In genomic region chr5:140570058-140570457, GRCh38 we compare ENCODE assay signal across 14 cellular contexts. TPM values are rescaled to one million over a fixed set of nuclear protein-coding genes. Genes with fewer than 3 reads are reported as not detected.
DNase-seq lines count a peak whose midpoint lies in the region; ATAC-seq, FAIRE-seq and TF ChIP-seq lines count a peak whose summit lies in the region.
"Had no signal": no experiment of that assay in that cellular context is flagged by ENCODE, and none has a peak within 500 bp of the region (broad histone marks: within the 10 kb centered on the region; RNA-seq: fewer than 3 reads in every experiment).

No MANE protein-coding gene starts in this region.

- H3K4me3 ChIP-seq in left ventricle myocardium inferior, result no peak overlapping the region

- H3K27ac Mint-ChIP-seq in neural crest cell (ENCODE audit: unreplicated experiment), result no peak overlapping the region

- peaks cover 79% of the 10 kb centered on the region for H3K4me1 ChIP-seq in left ventricle myocardium inferior

- no peaks in the 10 kb centered on the region for H3K27me3 ChIP-seq in left ventricle myocardium inferior (ENCODE audit: low read depth)

- FAIRE-seq in GM19239 (lab: Jason Lieb, UNC), result no peak

- H3K27me3 Mint-ChIP-seq in neural crest cell (ENCODE audit: low read depth), result no peaks in the 10 kb centered on the region

- H3K27ac ChIP-seq in left ventricle myocardium inferior (replicated peaks) (peak overlapping the region; percentile 86), caudate nucleus (ENCODE audit: low read depth, low read length) (peak overlapping the region; percentile 0)

- peaks cover 11% of the 10 kb centered on the region for H3K4me1 Mint-ChIP-seq in neural crest cell

- peaks cover 24% of the 10 kb centered on the region for H3K36me3 ChIP-seq in left ventricle myocardium inferior

- DNase-seq in left ventricle myocardium inferior (no peak), Right ventricle myocardium inferior (ENCODE audit: missing footprints) (no peak), caudate nucleus (lab: John Stamatoyannopoulos, UW) (peak in 1 of 61 donors; percentile 87), neural crest cell (ENCODE audit: low read depth, low spot score) (no peak), GM19239 (ENCODE audit: insufficient read length, low spot score) (no peak), COLO668 (lab: John Stamatoyannopoulos, UW; ENCODE audit: unreplicated experiment) (no peak)
- no peak for DNase-seq in NK-92 treated with Interleukin-12 subunit alpha and Interleukin-12 subunit beta, amount 100 ng/mL, for 24 hours (lab: John Stamatoyannopoulos, UW)
- DNase-seq: cortex of kidney; foreskin melanocyte; left cardiac atrium; nucleus accumbens; stimulated activated CD4-positive, alpha-beta T cell treated with anti-CD3 and anti-CD28 coated beads, Interleukin-1b, Interleukin-23, amount 100 ng/mL, for 48 hours; T1000 had no signal

- peaks cover 3% of the 10 kb centered on the region for H3K36me3 Mint-ChIP-seq in neural crest cell (ENCODE audit: low read depth)

- TF ChIP-seq CTCF in left ventricle myocardium inferior (IDR thresholded peaks at IDR 0.05; ENCODE audit: borderline replicate concordance) (no peak), neural crest cell (conservative IDR thresholded peaks at IDR 0.05) (no peak)

- H3K4me3 Mint-ChIP-seq in neural crest cell, result peak overlapping the region; percentile 27

- intact Hi-C loops in left ventricle myocardium inferior (cut with micrococcal nuclease) (loop anchor here (10.0 kb wide), 1 partner anchor 55 kb away; no protein-coding TSS in a partner anchor), Right ventricle myocardium inferior (cut with DNase I) (no loop called here)

- H3K9me3 Mint-ChIP-seq in neural crest cell, result no peaks in the 10 kb centered on the region

- H3K9me3 ChIP-seq in left ventricle myocardium inferior (replicated peaks), result no peaks in the 10 kb centered on the region

- ATAC-seq in Right ventricle myocardium inferior (no peak), HG03135 (IDR thresholded peaks at IDR 0.05; ENCODE audit: unreplicated experiment) (no peak)
- ATAC-seq: left cardiac atrium had no signal

RNA-seq across cellular contexts. Expression of gene SLC35A4, which starts 5.4 kb away (rescaled TPM):
- total RNA-seq in left ventricle myocardium inferior, result 73.1 TPM
- total RNA-seq in Right ventricle myocardium inferior, result 76.4 TPM
- 99.4 and 106 TPM in 2 replicates for total RNA-seq in neural crest cell

RNA-seq across cellular contexts. Expression of gene APBB3, which starts 5.7 kb away (rescaled TPM):
- total RNA-seq in left ventricle myocardium inferior (12.1 TPM), Right ventricle myocardium inferior (10.6 TPM), neural crest cell (36.2 TPM in 2 replicates)

RNA-seq across cellular contexts. Expression of gene SRA1, which starts 12.8 kb away (rescaled TPM):
- total RNA-seq in left ventricle myocardium inferior, result 28.6 TPM
- total RNA-seq in Right ventricle myocardium inferior, result 29.4 TPM
- total RNA-seq in neural crest cell, result 34.7 and 36.3 TPM in 2 replicates

RNA-seq across cellular contexts. Expression of gene EIF4EBP3, which starts 22.6 kb away (rescaled TPM):
- 13.1 TPM for total RNA-seq in left ventricle myocardium inferior
- 11.7 TPM for total RNA-seq in Right ventricle myocardium inferior
- total RNA-seq in neural crest cell, result 8.4 and 10.3 TPM in 2 replicates
